Comparison of ENCODE assay signal across 1 cellular context in the genomic region with DNA sequence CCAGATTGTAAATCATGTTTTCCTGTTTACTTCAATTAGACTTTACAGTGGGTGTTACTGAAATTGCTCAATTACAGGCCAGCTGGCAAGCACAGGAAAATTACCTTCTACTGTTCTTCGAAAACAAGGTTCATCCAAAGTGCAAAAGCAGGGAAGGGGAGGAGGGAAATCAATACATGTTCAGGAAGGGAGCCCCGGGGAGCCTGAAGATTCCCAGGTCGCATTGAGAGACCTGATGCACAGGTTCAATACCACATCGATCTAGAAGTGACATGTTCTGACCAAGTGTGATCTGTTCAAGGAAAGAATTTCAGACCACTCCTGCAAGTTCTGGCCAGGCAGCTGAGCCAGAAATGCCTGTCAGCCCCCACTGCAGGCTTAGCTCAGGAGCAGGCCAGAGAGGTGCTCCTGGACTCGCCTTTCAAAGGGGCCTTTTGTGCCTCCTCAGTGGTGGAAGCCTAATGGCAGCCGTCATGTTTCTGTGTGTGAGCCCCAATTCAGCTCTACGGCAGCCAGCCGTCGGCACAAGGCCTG.
A peak's percentile ranks its signal among the peaks of the same experiment; 100 is the strongest.
TF ChIP-seq lines count a peak whose summit lies in the region.

No MANE protein-coding gene starts in this region.

TF ChIP-seq in liver, 16 proteins besides CTCF, POLR2A, EP300 and RAD21 (continued from another document):
- TF ChIP-seq, protein P1, sequence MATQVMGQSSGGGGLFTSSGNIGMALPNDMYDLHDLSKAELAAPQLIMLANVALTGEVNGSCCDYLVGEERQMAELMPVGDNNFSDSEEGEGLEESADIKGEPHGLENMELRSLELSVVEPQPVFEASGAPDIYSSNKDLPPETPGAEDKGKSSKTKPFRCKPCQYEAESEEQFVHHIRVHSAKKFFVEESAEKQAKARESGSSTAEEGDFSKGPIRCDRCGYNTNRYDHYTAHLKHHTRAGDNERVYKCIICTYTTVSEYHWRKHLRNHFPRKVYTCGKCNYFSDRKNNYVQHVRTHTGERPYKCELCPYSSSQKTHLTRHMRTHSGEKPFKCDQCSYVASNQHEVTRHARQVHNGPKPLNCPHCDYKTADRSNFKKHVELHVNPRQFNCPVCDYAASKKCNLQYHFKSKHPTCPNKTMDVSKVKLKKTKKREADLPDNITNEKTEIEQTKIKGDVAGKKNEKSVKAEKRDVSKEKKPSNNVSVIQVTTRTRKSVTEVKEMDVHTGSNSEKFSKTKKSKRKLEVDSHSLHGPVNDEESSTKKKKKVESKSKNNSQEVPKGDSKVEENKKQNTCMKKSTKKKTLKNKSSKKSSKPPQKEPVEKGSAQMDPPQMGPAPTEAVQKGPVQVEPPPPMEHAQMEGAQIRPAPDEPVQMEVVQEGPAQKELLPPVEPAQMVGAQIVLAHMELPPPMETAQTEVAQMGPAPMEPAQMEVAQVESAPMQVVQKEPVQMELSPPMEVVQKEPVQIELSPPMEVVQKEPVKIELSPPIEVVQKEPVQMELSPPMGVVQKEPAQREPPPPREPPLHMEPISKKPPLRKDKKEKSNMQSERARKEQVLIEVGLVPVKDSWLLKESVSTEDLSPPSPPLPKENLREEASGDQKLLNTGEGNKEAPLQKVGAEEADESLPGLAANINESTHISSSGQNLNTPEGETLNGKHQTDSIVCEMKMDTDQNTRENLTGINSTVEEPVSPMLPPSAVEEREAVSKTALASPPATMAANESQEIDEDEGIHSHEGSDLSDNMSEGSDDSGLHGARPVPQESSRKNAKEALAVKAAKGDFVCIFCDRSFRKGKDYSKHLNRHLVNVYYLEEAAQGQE (IDR thresholded peaks at IDR 0.05) = no peak
- TF ChIP-seq HNF4A (conservative IDR thresholded peaks at IDR 0.05) (peak; percentile 57 to 69), RXRA (IDR thresholded peaks at IDR 0.05) (peak; percentile 84 to 93), JUND (IDR thresholded peaks at IDR 0.05) (no peak), YY1 (IDR thresholded peaks at IDR 0.05) (no peak), EGR1 (IDR thresholded peaks at IDR 0.05; ENCODE audit: low read depth in 2 of 2) (no peak), SP1 (IDR thresholded peaks at IDR 0.05) (peak; percentile 60), NR2F2 (IDR thresholded peaks at IDR 0.05) (no peak), GABPA (IDR thresholded peaks at IDR 0.05 in 1 of 2, conservative IDR thresholded peaks at IDR 0.05 in 1 of 2) (no peak)
- TF ChIP-seq, protein P2, sequence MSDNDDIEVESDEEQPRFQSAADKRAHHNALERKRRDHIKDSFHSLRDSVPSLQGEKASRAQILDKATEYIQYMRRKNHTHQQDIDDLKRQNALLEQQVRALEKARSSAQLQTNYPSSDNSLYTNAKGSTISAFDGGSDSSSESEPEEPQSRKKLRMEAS (IDR thresholded peaks at IDR 0.05) = no peak
